ENCODE assay signal across 9 cellular contexts in the genomic region with DNA sequence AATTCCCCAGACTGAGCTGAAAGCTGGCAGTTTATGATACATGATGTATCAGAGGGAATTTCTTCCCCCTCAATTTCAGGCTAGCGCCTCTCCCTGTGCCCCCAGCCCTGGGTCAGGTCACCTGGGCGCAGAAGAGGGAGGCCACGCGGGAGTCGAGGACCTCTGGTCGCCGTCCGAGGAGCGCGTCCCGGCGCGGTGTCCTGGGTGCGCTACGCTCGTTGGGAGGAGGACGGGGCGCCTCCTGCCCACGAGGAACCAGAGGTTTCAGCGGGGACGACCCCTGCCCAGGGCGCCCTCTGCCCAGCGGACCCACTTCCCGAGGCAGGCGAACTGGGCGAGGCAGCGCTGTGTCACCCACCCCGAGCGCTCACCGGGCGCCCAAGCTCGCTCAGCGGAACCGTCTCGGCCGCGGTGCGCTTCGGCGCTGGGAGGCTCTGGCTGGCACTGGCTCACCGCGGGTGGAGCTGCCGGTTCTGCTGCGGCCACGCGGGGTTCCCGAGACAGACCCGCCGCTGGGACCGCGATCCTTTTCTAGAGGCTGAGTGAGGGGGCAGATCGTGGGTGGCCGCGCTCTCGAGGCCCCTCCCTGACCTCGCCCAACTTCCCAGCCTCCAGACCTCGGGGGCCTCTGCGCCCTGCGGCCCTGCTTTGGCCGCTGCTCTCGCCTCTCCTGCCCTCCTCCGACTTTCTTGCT. TPM values are rescaled to one million over a fixed set of nuclear protein-coding genes. Genes with fewer than 3 reads are reported as not detected.
DNase-seq lines count a peak whose midpoint lies in the region; ATAC-seq and TF ChIP-seq lines count a peak whose summit lies in the region.
"Had no signal": no experiment of that assay in that cellular context is flagged by ENCODE, and none has a peak within 500 bp of the region (broad histone marks: within the 10 kb centered on the region; RNA-seq: fewer than 3 reads in every experiment).

A gene (minus strand): TSS at position 504 of the 694 bp plus-strand sequence. CDS start 1,556 bp downstream, outside the sequence.

- ATAC-seq in GM21786 (IDR thresholded peaks at IDR 0.05; ENCODE audit: unreplicated experiment) (no peak), GM21529 (IDR thresholded peaks at IDR 0.05; ENCODE audit: unreplicated experiment) (no peak), GM21717 (IDR thresholded peaks at IDR 0.05; ENCODE audit: unreplicated experiment) (no peak)

- TF ChIP-seq CTCF in AG09309 (IDR thresholded peaks at IDR 0.05; ENCODE audit: control insufficient read depth, insufficient read depth, low read depth, low read length, missing control alignments) (no peak), epithelial cell of esophagus (IDR thresholded peaks at IDR 0.05; ENCODE audit: insufficient read depth, low read depth, low read length, missing control alignments) (no peak)

- H3K4me3 ChIP-seq in AG09309 (ENCODE audit: control insufficient read depth, low read depth, low read length): peak within 1 kb of the TSS; percentile 37
- H3K4me3 ChIP-seq in epithelial cell of esophagus (ENCODE audit: low read length): peak within 1 kb of the TSS; percentile 17

- no peak for DNase-seq in AG09309 (ENCODE audit: low read depth)
- peak; percentile 25 for DNase-seq in HPDE6-E6E7 (ENCODE audit: extremely low spot score)
- peak; percentile 47 for DNase-seq in epithelial cell of esophagus (ENCODE audit: low read depth)
- DNase-seq in myocyte (ENCODE audit: low read depth): peak; percentile 22
- no peak for DNase-seq in substantia nigra (lab: John Stamatoyannopoulos, UW)
- DNase-seq: activated CD8-positive, alpha-beta memory T cell treated with anti-CD3 and anti-CD28 coated beads, Interleukin-2, amount 50 U/mL, for 4 hours had no signal

- H3K27ac ChIP-seq in substantia nigra (ENCODE audit: low read depth, low read length, poor library complexity, severe bottlenecking): no peak within 1 kb of the TSS

RNA-seq across cellular contexts. Expression of the gene that starts here (rescaled TPM):
- not detected in 2 replicates for total RNA-seq in myocyte
- not detected for polyA plus RNA-seq in myocyte (2012)

Comparison
In these comparisons a context has a peak if more than half of its experiments do, and no peak if none do; other contexts are left out.
1. Peak in DNase-seq in myocyte; RNA of the gene not detected or under 1 TPM.
2. DNase-seq: peak in HPDE6-E6E7 (single experiment) and epithelial cell of esophagus (single experiment); none in AG09309 (single experiment) and substantia nigra (0 of 49).